In genomic region chr2:121690095-121690494, GRCh38 we compare ENCODE assay signal across 16 cellular contexts. TPM values are rescaled to one million over a fixed set of nuclear protein-coding genes. Genes with fewer than 3 reads are reported as not detected.
DNase-seq lines count a peak whose midpoint lies in the region; ATAC-seq, FAIRE-seq and TF ChIP-seq lines count a peak whose summit lies in the region.
"Had no signal": no experiment of that assay in that cellular context is flagged by ENCODE, and none has a peak within 500 bp of the region (broad histone marks: within the 10 kb centered on the region; RNA-seq: fewer than 3 reads in every experiment).

No MANE protein-coding gene starts in this region.

- no peak overlapping the region for H3K56ac ChIP-seq in IMR-90 (ENCODE audit: extremely low read depth, insufficient read depth, low read length)
- no peak overlapping the region for H3K56ac ChIP-seq in H1 (replicated peaks; ENCODE audit: insufficient read length, low read depth, low read length)

- TF ChIP-seq CTCF in IMR-90 (conservative IDR thresholded peaks at IDR 0.05; ENCODE audit: low read depth, low read length): no peak
- TF ChIP-seq CTCF in H1 (IDR thresholded peaks at IDR 0.05; ENCODE audit: control extremely low read depth in 1 of 3, insufficient read depth in 1 of 3, low read depth in 1 of 3, low read length in 3 of 3): no peak
- TF ChIP-seq CTCF in sigmoid colon (IDR thresholded peaks at IDR 0.05): no peak
- no peak for TF ChIP-seq CTCF in thyroid gland (IDR thresholded peaks at IDR 0.05)

- H4K20me1 ChIP-seq in IMR-90 (ENCODE audit: insufficient read depth, low read length) (no peaks in the 10 kb centered on the region; the same call in 1 of the 2 replicates), H1 (replicated peaks in 1 of 2; ENCODE audit: control insufficient read depth in 1 of 2, insufficient read depth in 2 of 2, low read length in 2 of 2) (no peaks in the 10 kb centered on the region)

- POLR2A ChIA-PET in IMR-90 (lab: Charles Lee; ENCODE audit: unreplicated experiment) (no interaction called here), H1 (lab: Charles Lee; ENCODE audit: partially characterized antibody) (interaction anchor here (0.8 to 2.6 kb wide), 6 partner anchors 9 to 288 kb away, joined by 3 to 15 read pairs (median 4); partner anchors contain the start of gene RNU4ATAC)
- POLR2A ChIA-PET in activated CD4-positive, alpha-beta memory T cell treated with anti-CD3 and anti-CD28 coated beads, Interleukin-2, amount 10 ng/mL, durations not matched to agents 7 days and 5 days (lab: Charles Lee): interaction anchor here (1.6 kb wide), 1 partner anchor 40 kb away, joined by 5 read pairs; the partner anchor contains the start of gene CLASP1

- no TSS peak for BruUV-seq in IMR-90 (replicated peaks; lab: Mats Ljungman, UMichigan)

- H3K4me3 ChIP-seq in IMR-90 (ENCODE audit: insufficient read depth, low read depth, low read length): no peak overlapping the region
- no peak overlapping the region for H3K4me3 ChIP-seq in H1 (ENCODE audit: extremely low read depth in 1 of 4, insufficient read depth in 2 of 4, low read depth in 3 of 4, low read length in 4 of 4)
- H3K4me3 ChIP-seq in sigmoid colon: no peak overlapping the region
- no peak overlapping the region for H3K4me3 ChIP-seq in thyroid gland (replicated peaks in 1 of 3)

- no peak overlapping the region for H4K5ac ChIP-seq in IMR-90 (ENCODE audit: low read depth, low read length)
- no peak overlapping the region for H4K5ac ChIP-seq in H1 (ENCODE audit: insufficient read length, low read depth, low read length)

- H3K4ac ChIP-seq in IMR-90 (ENCODE audit: low read depth, low read length) (no peak overlapping the region), H1 (replicated peaks; ENCODE audit: insufficient read length, low read depth, low read length) (no peak overlapping the region)

- H2BK20ac ChIP-seq in IMR-90 (ENCODE audit: low read depth, low read length): no peak overlapping the region
- 0 out of 2 replicates have a peak overlapping the region, but pooled peaks have one; percentile 61 for H2BK20ac ChIP-seq in H1 (ENCODE audit: low read length)

- H3K27ac ChIP-seq in IMR-90 (ENCODE audit: insufficient read depth, low read length) (no peak overlapping the region), H1 (ENCODE audit: low read depth, low read length) (no peak overlapping the region), sigmoid colon (no peak overlapping the region), thyroid gland (no peak overlapping the region)
- H3K27ac ChIP-seq: 22Rv1 had no signal

- intact Hi-C loops in IMR-90 (cut with micrococcal nuclease): no loop called here
- intact Hi-C loops in sigmoid colon (cut with DNase I): no loop called here
- intact Hi-C loops in thyroid gland (cut with DNase I): no loop called here

- H3K79me1 ChIP-seq in IMR-90 (ENCODE audit: low read depth in 1 of 2, low read length in 2 of 2) (no peaks in the 10 kb centered on the region), H1 (ENCODE audit: low read depth, low read length) (no peaks in the 10 kb centered on the region)

- TF ChIP-seq POLR2A in IMR-90 (IDR thresholded peaks at IDR 0.05; ENCODE audit: low read depth, low read length): no peak
- TF ChIP-seq POLR2A in H1 (IDR thresholded peaks at IDR 0.05; ENCODE audit: control extremely low read depth in 1 of 2, low read depth in 2 of 2, low read length in 2 of 2): no peak
- no peak for TF ChIP-seq POLR2A in sigmoid colon (IDR thresholded peaks at IDR 0.05)
- no peak for TF ChIP-seq POLR2A in thyroid gland (IDR thresholded peaks at IDR 0.05)

- H3K27ac Mint-ChIP-seq in activated CD4-positive, alpha-beta memory T cell treated with anti-CD3 and anti-CD28 coated beads, Interleukin-2, amount 10 ng/mL, durations not matched to agents 7 days and 5 days: no peak overlapping the region

- H4K8ac ChIP-seq in IMR-90 (ENCODE audit: low read depth in 2 of 2, low read length in 2 of 2) (no peak overlapping the region), H1 (ENCODE audit: extremely low read depth, insufficient read depth, low read length) (no peak overlapping the region)

- no peak overlapping the region for H3K4me3 Mint-ChIP-seq in activated CD4-positive, alpha-beta memory T cell treated with anti-CD3 and anti-CD28 coated beads, Interleukin-2, amount 10 ng/mL, durations not matched to agents 7 days and 5 days
- H3K4me3 Mint-ChIP-seq: CD8-positive, alpha-beta memory T cell had no signal

- H3K9ac ChIP-seq in IMR-90 (ENCODE audit: low read depth, low read length) (no peak overlapping the region), H1 (replicated peaks in 1 of 4; ENCODE audit: extremely low read depth in 1 of 4, low read depth in 3 of 4, low read length in 3 of 4) (no peak overlapping the region)
- H3K9ac ChIP-seq: SK-N-SH had no signal

- TF ChIP-seq RAD21 in IMR-90 (IDR thresholded peaks at IDR 0.05; ENCODE audit: low read length) (no peak), H1 (IDR thresholded peaks at IDR 0.05 in 1 of 2, conservative IDR thresholded peaks at IDR 0.05 in 1 of 2; ENCODE audit: low read depth in 2 of 2, low read length in 2 of 2) (no peak)

- H2AK9ac ChIP-seq in IMR-90 (replicated peaks; ENCODE audit: low read depth, low read length, poor library complexity): no peak overlapping the region

- no peaks in the 10 kb centered on the region for H3K36me3 ChIP-seq in IMR-90 (ENCODE audit: control insufficient read depth, insufficient read depth, low read length)
- H3K36me3 ChIP-seq in H1 (ENCODE audit: control insufficient read depth in 2 of 4, insufficient read depth in 4 of 4, low read length in 3 of 4): no peaks in the 10 kb centered on the region
- no peaks in the 10 kb centered on the region for H3K36me3 ChIP-seq in sigmoid colon
- no peaks in the 10 kb centered on the region for H3K36me3 ChIP-seq in thyroid gland

- H2AFZ ChIP-seq in IMR-90 (replicated peaks; ENCODE audit: low read length, poor library complexity) (peak overlapping the region; percentile 32), H1 (ENCODE audit: low read length) (no peak overlapping the region)

- H3K14ac ChIP-seq in IMR-90 (replicated peaks; ENCODE audit: low read depth, low read length) (no peak overlapping the region), H1 (ENCODE audit: insufficient read length) (no peak overlapping the region)

- H3K9me3 Mint-ChIP-seq in activated CD4-positive, alpha-beta memory T cell treated with anti-CD3 and anti-CD28 coated beads, Interleukin-2, amount 10 ng/mL, durations not matched to agents 7 days and 5 days: peaks cover 5% of the 10 kb centered on the region
- H3K9me3 Mint-ChIP-seq: CD8-positive, alpha-beta memory T cell had no signal

- no peak overlapping the region for H2BK15ac ChIP-seq in IMR-90 (ENCODE audit: low read depth, low read length)
- no peak overlapping the region for H2BK15ac ChIP-seq in H1 (ENCODE audit: low read length)

- H2BK5ac ChIP-seq in IMR-90 (ENCODE audit: low read depth, low read length, poor library complexity, severe bottlenecking): no peak overlapping the region
- H2BK5ac ChIP-seq in H1 (ENCODE audit: low read depth, low read length): peak overlapping the region; percentile 32; the same call in 1 of the 2 replicates

- H3K23ac ChIP-seq in IMR-90 (ENCODE audit: low read depth, low read length) (no peak overlapping the region), H1 (ENCODE audit: insufficient read length) (no peak overlapping the region)

- H3K9me1 ChIP-seq in IMR-90 (ENCODE audit: insufficient read depth, low read length): peaks cover 4% of the 10 kb centered on the region; the same call in 1 of the 2 replicates

- WGBS in IMR-90 (ENCODE audit: extremely low coverage in 2 of 2, insufficient read length in 1 of 2), 2 experiments: 97% methylated on average over 3 of the region's 6 CpGs; no CpG with 5 or more reads in 1 of the 2 experiments
- 88% methylated on average over 6 of the region's 6 CpGs; no CpG with 5 or more reads in 1 of the 2 experiments for WGBS in H1 (ENCODE audit: extremely low coverage in 1 of 2, insufficient coverage in 1 of 2, insufficient read length in 1 of 2, insufficient replicate concordance in 2 of 2, low coverage in 1 of 2, low lambda C conversion rate in 2 of 2, missing lambda C conversion rate in 1 of 2), 2 experiments
- WGBS in sigmoid colon, 2 donors: 92% methylated on average over 6 of the region's 6 CpGs
- 88 to 91% methylated on average over 6 of the region's 6 CpGs for WGBS in thyroid gland, 2 donors

- dilution Hi-C loops in IMR-90 (cut with HindIII; ENCODE audit: low sequenced_read_pairs, unreplicated experiment): no loop called here

- H3K79me2 ChIP-seq in H1 (ENCODE audit: control insufficient read depth in 1 of 2, insufficient read depth in 2 of 2, low read length in 2 of 2): no peaks in the 10 kb centered on the region

- DNase-seq in DMS 273 (lab: John Stamatoyannopoulos, UW; ENCODE audit: unreplicated experiment) (peak; percentile 15), DMS 273 treated with DMSO at 0.1 percent for 48 hours (lab: John Stamatoyannopoulos, UW) (no peak), IMR-90 (no peak), H1 (ENCODE audit: low read depth in 1 of 2, low spot score in 2 of 2) (no peak), sigmoid colon (peak; percentile 17), thyroid gland (no peak)
- DNase-seq in stimulated activated CD8-positive, alpha-beta memory T cell treated with anti-CD3 and anti-CD28 coated beads, Interleukin-4, amount 100 ng/mL, for 48 hours: no peak
- DNase-seq in activated CD4-positive, alpha-beta memory T cell treated with anti-CD3 and anti-CD28 coated beads, Interleukin-2, amount 10 ng/mL, durations not matched to agents 7 days and 5 days: no peak
- DNase-seq: CD8-positive, alpha-beta memory T cell; H7; MV-4-11; NCI-H1436; Right ventricle myocardium superior had no signal

- no peak overlapping the region for H4K91ac ChIP-seq in IMR-90 (ENCODE audit: insufficient read depth, low read depth, low read length)
- H4K91ac ChIP-seq in H1 (replicated peaks; ENCODE audit: insufficient read length, low read length): no peak overlapping the region

- H2BK12ac ChIP-seq in H1 (ENCODE audit: low read depth, low read length): no peak overlapping the region

- H3K9me3 ChIP-seq in IMR-90 (ENCODE audit: control insufficient read depth, insufficient read depth, low read length): no peaks in the 10 kb centered on the region
- H3K9me3 ChIP-seq in H1 (ENCODE audit: insufficient read depth in 2 of 2, low read depth in 1 of 2, low read length in 1 of 2): no peaks in the 10 kb centered on the region
- no peaks in the 10 kb centered on the region for H3K9me3 ChIP-seq in sigmoid colon
- H3K9me3 ChIP-seq in thyroid gland: no peaks in the 10 kb centered on the region
- H3K9me3 ChIP-seq: SK-N-SH had no signal

- H3K4me1 Mint-ChIP-seq in activated CD4-positive, alpha-beta memory T cell treated with anti-CD3 and anti-CD28 coated beads, Interleukin-2, amount 10 ng/mL, durations not matched to agents 7 days and 5 days: peaks cover 7% of the 10 kb centered on the region

- in situ Hi-C loops in IMR-90 (cut with MboI; ENCODE audit: low sequenced_read_pairs): no loop called here

- H3K4me2 ChIP-seq in IMR-90 (ENCODE audit: low read depth, low read length) (no peak overlapping the region), H1 (ENCODE audit: insufficient read depth in 1 of 2, low read depth in 2 of 2, low read length in 2 of 2) (no peak overlapping the region)
- H3K4me2 ChIP-seq: SK-N-SH had no signal

- H3K23me2 ChIP-seq in H1 (ENCODE audit: low read depth, low read length): no peaks in the 10 kb centered on the region

- H3K27me3 Mint-ChIP-seq in activated CD4-positive, alpha-beta memory T cell treated with anti-CD3 and anti-CD28 coated beads, Interleukin-2, amount 10 ng/mL, durations not matched to agents 7 days and 5 days: no peaks in the 10 kb centered on the region

- H3K18ac ChIP-seq in IMR-90 (ENCODE audit: low read depth, low read length) (no peak overlapping the region), H1 (ENCODE audit: extremely low read depth, low read length) (no peak overlapping the region)

- H2AK5ac ChIP-seq in IMR-90 (ENCODE audit: low read depth, low read length) (no peak overlapping the region), H1 (ENCODE audit: low read depth, low read length) (0 out of 2 replicates have a peak overlapping the region, but pooled peaks have one; percentile 83)

- TF ChIP-seq EP300 in H1 (IDR thresholded peaks at IDR 0.05; ENCODE audit: borderline replicate concordance in 1 of 2, low read depth in 2 of 2, low read length in 2 of 2): no peak
- TF ChIP-seq EP300 in sigmoid colon (IDR thresholded peaks at IDR 0.05): no peak

- H2BK120ac ChIP-seq in IMR-90 (ENCODE audit: low read depth, low read length): no peak overlapping the region
- H2BK120ac ChIP-seq in H1 (replicated peaks; ENCODE audit: low read depth, low read length): no peak overlapping the region

- CTCF ChIA-PET in IMR-90 (lab: Yijun Ruan, JAX): interaction anchor here (0.7 kb wide), 1 partner anchor 187 kb away, joined by 3 read pairs; no protein-coding TSS in a partner anchor
- CTCF ChIA-PET in H1 (lab: Charles Lee; ENCODE audit: partially characterized antibody): interaction anchor here (0.6 to 2.5 kb wide), 7 partner anchors 10 to 204 kb away, joined by 3 to 8 read pairs (median 4); partner anchors contain the start of gene RNU4ATAC
- CTCF ChIA-PET in activated CD4-positive, alpha-beta memory T cell treated with anti-CD3 and anti-CD28 coated beads, Interleukin-2, amount 10 ng/mL, durations not matched to agents 7 days and 5 days (lab: Charles Lee): interaction anchor here (1.9 kb wide), 1 partner anchor 10 kb away, joined by 10 read pairs; no protein-coding TSS in a partner anchor

- peaks cover 2% of the 10 kb centered on the region for H3K27me3 ChIP-seq in IMR-90 (ENCODE audit: control insufficient read depth, insufficient read depth, low read length)
- no peaks in the 10 kb centered on the region for H3K27me3 ChIP-seq in H1 (replicated peaks in 1 of 4; ENCODE audit: control insufficient read depth in 3 of 4, extremely low read depth in 1 of 4, insufficient read depth in 3 of 4, low read length in 3 of 4)
- H3K27me3 ChIP-seq in sigmoid colon: no peaks in the 10 kb centered on the region
- H3K27me3 ChIP-seq in thyroid gland: no peaks in the 10 kb centered on the region

- FAIRE-seq in H1 (lab: Jason Lieb, UNC): no peak
- FAIRE-seq: RCC 7860 had no signal

- H3K36me3 Mint-ChIP-seq in activated CD4-positive, alpha-beta memory T cell treated with anti-CD3 and anti-CD28 coated beads, Interleukin-2, amount 10 ng/mL, durations not matched to agents 7 days and 5 days (ENCODE audit: low read depth): peaks cover 8% of the 10 kb centered on the region

- no peaks in the 10 kb centered on the region; the same call in 1 of the 2 replicates for H3K4me1 ChIP-seq in IMR-90 (ENCODE audit: control insufficient read depth, insufficient read depth, low read length)
- peaks cover 7 to 17% (median 10%) of the 10 kb centered on the region in 4 experiments for H3K4me1 ChIP-seq in H1 (replicated peaks in 1 of 4; ENCODE audit: control insufficient read depth in 3 of 4, insufficient read depth in 4 of 4, low read length in 3 of 4)
- peaks cover 0 to 7% (median 0%) of the 10 kb centered on the region in 4 donors for H3K4me1 ChIP-seq in sigmoid colon
- H3K4me1 ChIP-seq in thyroid gland: no peaks in the 10 kb centered on the region

- ATAC-seq in IMR-90 (ENCODE audit: low read depth): no peak; the same call in 1 of the 2 replicates

RNA-seq across cellular contexts. Expression of gene CLASP1, which starts 40.8 kb away (rescaled TPM):
- total RNA-seq in IMR-90 (2012; rRNA removed) (33.7 and 45.8 TPM in 2 replicates), sigmoid colon (100 to 1,000 TPM in 1 of 4 donors, 10 to 100 TPM in 3; 53.9 to 117 (median 56.2) TPM), thyroid gland (100 to 1,000 TPM in 2 of 4 donors, 10 to 100 TPM in 2; 69.3 to 110 (median 98.3) TPM)
- polyA plus RNA-seq in IMR-90 (2012; rRNA removed) (11.1 and 12.3 TPM in 2 replicates), H1 (2011; rRNA removed) (7.3 and 9.2 TPM in 2 replicates), sigmoid colon (10 to 100 TPM in 1 of 3 donors, 1 to 10 TPM in 2; 2.4 to 14.8 (median 3.0) TPM)
- 4.1 and 4.6 TPM in 2 replicates for polyA plus RNA-seq in IMR-90 (2012; cell fraction: cytosol; rRNA removed)
- 12.1 and 20.8 TPM in 2 replicates for polyA plus RNA-seq in IMR-90 (2012; cell fraction: nucleus; rRNA removed; ENCODE audit: low replicate concordance)
- 44.3 and 53.9 TPM in 2 replicates for total RNA-seq in H1 (2021; fragmentation: NEBNext Ultra II Directional; extraction: Animal tissue kit (Norgen Biotek cat#: 25700))
- polyA plus RNA-seq in H1 (2011; cell fraction: cytosol; rRNA removed): 8.6 TPM
- 24.5 TPM for polyA plus RNA-seq in H1 (2011; cell fraction: nucleus; rRNA removed)
- polyA plus RNA-seq in H1 (2012, experiment 1 of 2): 21.2 to 29.0 TPM (median 25.5 TPM) in 4 replicates
- polyA plus RNA-seq in H1 (2012, experiment 2 of 2): 1.3 TPM
- polyA plus RNA-seq in H1 (2013, experiment 1 of 2): 15.6 TPM
- 14.2 TPM for polyA plus RNA-seq in H1 (2013, experiment 2 of 2)
- 47.6 and 48.5 TPM in 2 replicates for polyA minus RNA-seq in H1 (2011; rRNA and poly(A)+ RNA removed)
- polyA minus RNA-seq in H1 (2011; cell fraction: cytosol; rRNA and poly(A)+ RNA removed): 27.3 TPM
- 147 TPM for polyA minus RNA-seq in H1 (2011; cell fraction: nucleus; rRNA and poly(A)+ RNA removed)
- total RNA-seq in activated CD4-positive, alpha-beta memory T cell treated with anti-CD3 and anti-CD28 coated beads, Interleukin-2, amount 10 ng/mL, durations not matched to agents 7 days and 5 days: 10 to 100 TPM; 64.6 to 66.5 TPM

RNA-seq across cellular contexts. Expression of gene NIFK, which starts 46.6 kb away (rescaled TPM):
- total RNA-seq in IMR-90 (2012; rRNA removed) (19.5 and 47.8 TPM in 2 replicates), sigmoid colon (10 to 100 TPM; 25.4 to 51.2 (median 32.1) TPM), thyroid gland (10 to 100 TPM; 19.1 to 72.2 (median 35.4) TPM)
- polyA plus RNA-seq in IMR-90 (2012; rRNA removed) (22.7 and 24.3 TPM in 2 replicates), H1 (2011; rRNA removed) (12.2 and 24.4 TPM in 2 replicates), sigmoid colon (10 to 100 TPM; 19.9 to 38.3 (median 23.4) TPM)
- polyA plus RNA-seq in IMR-90 (2012; cell fraction: cytosol; rRNA removed): 3.9 and 5.8 TPM in 2 replicates
- polyA plus RNA-seq in IMR-90 (2012; cell fraction: nucleus; rRNA removed; ENCODE audit: low replicate concordance): 2.9 and 12.4 TPM in 2 replicates
- total RNA-seq in H1 (2021; fragmentation: NEBNext Ultra II Directional; extraction: Animal tissue kit (Norgen Biotek cat#: 25700)): 99.3 and 117 TPM in 2 replicates
- 28.9 TPM for polyA plus RNA-seq in H1 (2011; cell fraction: cytosol; rRNA removed)
- 9.9 TPM for polyA plus RNA-seq in H1 (2011; cell fraction: nucleus; rRNA removed)
- 38.2 to 75.3 TPM (median 47.9 TPM) in 4 replicates for polyA plus RNA-seq in H1 (2012, experiment 1 of 2)
- polyA plus RNA-seq in H1 (2012, experiment 2 of 2): 9.8 TPM
- 178 TPM for polyA plus RNA-seq in H1 (2013, experiment 1 of 2)
- 171 TPM for polyA plus RNA-seq in H1 (2013, experiment 2 of 2)
- 14.6 and 16.2 TPM in 2 replicates for polyA minus RNA-seq in H1 (2011; rRNA and poly(A)+ RNA removed)
- polyA minus RNA-seq in H1 (2011; cell fraction: cytosol; rRNA and poly(A)+ RNA removed): 16.1 TPM
- polyA minus RNA-seq in H1 (2011; cell fraction: nucleus; rRNA and poly(A)+ RNA removed): 21.0 TPM
- 10 to 100 TPM; 63.4 to 67.2 TPM for total RNA-seq in activated CD4-positive, alpha-beta memory T cell treated with anti-CD3 and anti-CD28 coated beads, Interleukin-2, amount 10 ng/mL, durations not matched to agents 7 days and 5 days

Comparison
In these comparisons a context has a peak if more than half of its experiments do, and no peak if none do; other contexts are left out.
1. DNase-seq: peak in DMS 273 (single experiment) and sigmoid colon (single experiment); none in DMS 273 treated with DMSO at 0.1 percent for 48 hours (single experiment), IMR-90 (single experiment), H1 (0 of 2), stimulated activated CD8-positive, alpha-beta memory T cell treated with anti-CD3 and anti-CD28 coated beads, Interleukin-4, amount 100 ng/mL, for 48 hours (single experiment), activated CD4-positive, alpha-beta memory T cell treated with anti-CD3 and anti-CD28 coated beads, Interleukin-2, amount 10 ng/mL, durations not matched to agents 7 days and 5 days (single experiment) and thyroid gland (0 of 2).